Comparison of ENCODE assay signal across 19 cellular contexts in the genomic region with DNA sequence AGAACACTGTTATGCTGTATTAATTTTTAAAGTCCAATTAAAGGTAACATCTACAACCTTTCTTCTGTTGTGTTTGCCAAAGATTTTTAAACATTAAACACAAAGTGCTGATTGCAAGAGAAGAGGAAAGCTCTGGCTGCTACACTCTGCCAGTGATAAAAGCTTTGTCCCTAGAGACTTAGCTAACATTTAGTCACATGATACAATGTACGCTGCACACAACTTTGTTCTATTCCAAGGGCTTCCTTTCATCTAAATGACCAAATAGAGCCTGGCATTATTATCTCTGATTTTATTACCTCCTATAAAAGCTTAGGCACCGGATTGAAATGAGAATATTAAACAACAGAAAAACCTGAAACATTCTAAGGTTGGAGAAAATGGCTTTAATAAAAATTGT.
DNase-seq lines count a peak whose midpoint lies in the region; ATAC-seq, FAIRE-seq and TF ChIP-seq lines count a peak whose summit lies in the region.
"Had no signal": no experiment of that assay in that cellular context is flagged by ENCODE, and none has a peak within 500 bp of the region (broad histone marks: within the 10 kb centered on the region; RNA-seq: fewer than 3 reads in every experiment).

No MANE protein-coding gene starts in this region.

- H3K9ac ChIP-seq in Loucy (ENCODE audit: low read depth, low read length, poor library complexity, severe bottlenecking) = no peak overlapping the region
- no peak overlapping the region for H3K9ac ChIP-seq in SK-N-MC (ENCODE audit: insufficient read length)
- H3K9ac ChIP-seq in HepG2 (ENCODE audit: insufficient read depth, low read depth, low read length) = no peak overlapping the region

- FAIRE-seq in HepG2 (lab: Jason Lieb, UNC) = no peak
- FAIRE-seq: astrocyte, TTC549 had no signal

- H3K27me3 ChIP-seq in BE2C = no peaks in the 10 kb centered on the region
- no peaks in the 10 kb centered on the region for H3K27me3 ChIP-seq in Loucy (ENCODE audit: insufficient read depth, low read length, poor library complexity, severe bottlenecking)
- H3K27me3 ChIP-seq in HepG2 (ENCODE audit: control insufficient read depth in 1 of 2, insufficient read depth in 2 of 2, low read length in 2 of 2) = no peaks in the 10 kb centered on the region
- H3K27me3 ChIP-seq: gastrocnemius medialis, tibial nerve had no signal

- H3F3A ChIP-seq in Loucy (ENCODE audit: low read depth) = peaks cover 9% of the 10 kb centered on the region

- BruUV-seq in HepG2 (replicated peaks; lab: Mats Ljungman, UMichigan) = no TSS peak

- in situ Hi-C loops in HepG2 (cut with HindIII; ENCODE audit: extremely low pct_ligation_motif_present, low pct_unique_long_range_greater_than_20kb) = no loop called here

- no peaks in the 10 kb centered on the region for H3K79me2 ChIP-seq in Loucy (ENCODE audit: insufficient read depth, low read length)
- no peaks in the 10 kb centered on the region for H3K79me2 ChIP-seq in HepG2 (ENCODE audit: insufficient read depth, low read length)

- ATAC-seq in HepG2 (peak; percentile 57), HG02763 (IDR thresholded peaks at IDR 0.05; ENCODE audit: unreplicated experiment) (no peak), HG03108 (IDR thresholded peaks at IDR 0.05; ENCODE audit: unreplicated experiment) (no peak), left ventricle myocardium superior (no peak)
- no peak for ATAC-seq in natural killer cell treated with Interleukin-12 subunit alpha and Interleukin-12 subunit beta and Interleukin-15 and Interleukin-18, amount 100 ng/mL, for 72 hours
- ATAC-seq: gastrocnemius medialis, psoas muscle had no signal

- H3K27ac ChIP-seq in SK-N-MC = 0 out of 2 replicates have a peak overlapping the region, but pooled peaks have one; percentile 13
- no peak overlapping the region for H3K27ac ChIP-seq in HepG2 (ENCODE audit: extremely low read length, insufficient read depth, low read length)
- H3K27ac ChIP-seq: gastrocnemius medialis, psoas muscle, tibial nerve had no signal

- H3K4me1 Mint-ChIP-seq in natural killer cell treated with Interleukin-12 subunit alpha and Interleukin-12 subunit beta and Interleukin-15 and Interleukin-18, amount 100 ng/mL, for 72 hours (ENCODE audit: low read depth in 2 of 2) = no peaks in the 10 kb centered on the region
- H3K4me1 Mint-ChIP-seq: immature natural killer cell had no signal

- TF ChIP-seq CTCF in BE2C (IDR thresholded peaks at IDR 0.05; ENCODE audit: low read depth, low read length) = no peak
- TF ChIP-seq CTCF in Loucy (conservative IDR thresholded peaks at IDR 0.05; ENCODE audit: low read length) = no peak
- TF ChIP-seq CTCF in HepG2 (CRISPR knock-in tag; IDR thresholded peaks at IDR 0.05) = no peak

- H3K9me2 ChIP-seq in Loucy (replicated peaks; ENCODE audit: low read depth, low read length) = no peaks in the 10 kb centered on the region

- H3K4me3 ChIP-seq in BE2C (ENCODE audit: low read depth, low read length) = peak overlapping the region; percentile 17; the same call in 1 of the 2 replicates
- H3K4me3 ChIP-seq in Loucy (ENCODE audit: low read length, poor library complexity, severe bottlenecking) = peak overlapping the region; percentile 45
- no peak overlapping the region for H3K4me3 ChIP-seq in SK-N-MC
- no peak overlapping the region for H3K4me3 ChIP-seq in HepG2 (replicated peaks in 1 of 3; ENCODE audit: insufficient read depth in 1 of 3, low read depth in 2 of 3, low read length in 3 of 3)
- H3K4me3 ChIP-seq: gastrocnemius medialis, psoas muscle, tibial nerve had no signal

- H3K4me2 ChIP-seq in Loucy (ENCODE audit: low read depth, low read length, poor library complexity, severe bottlenecking) (peak overlapping the region; percentile 68), HepG2 (ENCODE audit: low read depth, low read length) (no peak overlapping the region)

- peaks cover 6% of the 10 kb centered on the region for H3K4me1 ChIP-seq in BE2C
- H3K4me1 ChIP-seq in Loucy (ENCODE audit: insufficient read depth, low read length, poor library complexity, severe bottlenecking) = peaks cover 11% of the 10 kb centered on the region
- H3K4me1 ChIP-seq in HepG2 (ENCODE audit: insufficient read depth, low read length) = peaks cover 10% of the 10 kb centered on the region
- H3K4me1 ChIP-seq: gastrocnemius medialis, psoas muscle, tibial nerve had no signal

- no peaks in the 10 kb centered on the region for H4K20me1 ChIP-seq in Loucy (ENCODE audit: insufficient read depth, low read length, poor library complexity, severe bottlenecking)
- no peaks in the 10 kb centered on the region for H4K20me1 ChIP-seq in HepG2 (ENCODE audit: insufficient read depth, low read length)

- no peaks in the 10 kb centered on the region for H3K36me3 Mint-ChIP-seq in natural killer cell treated with Interleukin-12 subunit alpha and Interleukin-12 subunit beta and Interleukin-15 and Interleukin-18, amount 100 ng/mL, for 72 hours
- H3K36me3 Mint-ChIP-seq: immature natural killer cell had no signal

- TF ChIP-seq RAD21 in HepG2 (CRISPR knock-in tag; IDR thresholded peaks at IDR 0.05) = no peak

- peak; percentile 18 for DNase-seq in BE2C
- peak; percentile 10 for DNase-seq in SK-N-MC (ENCODE audit: low read depth, low spot score)
- DNase-seq in HepG2 (ENCODE audit: low spot score) = peak; percentile 53
- no peak for DNase-seq in natural killer cell treated with Interleukin-12 subunit alpha and Interleukin-12 subunit beta and Interleukin-15 and Interleukin-18, amount 100 ng/mL, for 72 hours (ENCODE audit: low spot score)
- no peak for DNase-seq in left ventricle myocardium superior
- DNase-seq: activated gamma-delta T cell; gastrocnemius medialis; immature natural killer cell; NCI-H1048; NCI-H774; psoas muscle; Right ventricle myocardium superior; stimulated activated CD4-positive, alpha-beta T cell treated with anti-CD3 and anti-CD28 coated beads, Interleukin-2, amount 100 ng/mL, for 24 hours had no signal

- TF ChIP-seq EP300 in HepG2 (IDR thresholded peaks at IDR 0.05; ENCODE audit: low read depth in 2 of 2, low read length in 2 of 2) = no peak
- no peak for TF ChIP-seq EP300 in HepG2 (CRISPR knock-in tag; IDR thresholded peaks at IDR 0.05; ENCODE audit: borderline replicate concordance)

- no peaks in the 10 kb centered on the region for H3K9me3 ChIP-seq in BE2C
- no peaks in the 10 kb centered on the region for H3K9me3 ChIP-seq in Loucy (ENCODE audit: insufficient read depth, low read depth, low read length)
- H3K9me3 ChIP-seq in SK-N-MC (ENCODE audit: low read depth, low read length) = no peaks in the 10 kb centered on the region
- H3K9me3 ChIP-seq in HepG2 (ENCODE audit: low read length) = no peaks in the 10 kb centered on the region
- H3K9me3 ChIP-seq: gastrocnemius medialis, psoas muscle, tibial nerve had no signal

- 47% methylated on average over 2 of the region's 2 CpGs for WGBS in HepG2 (ENCODE audit: low lambda C conversion rate)

- CTCF ChIA-PET in HepG2 (lab: Yijun Ruan, JAX; ENCODE audit: low intra/inter-chr PET ratio, low total read pairs) = no interaction called here

- no peak overlapping the region for H3K4me3 Mint-ChIP-seq in natural killer cell treated with Interleukin-12 subunit alpha and Interleukin-12 subunit beta and Interleukin-15 and Interleukin-18, amount 100 ng/mL, for 72 hours
- H3K4me3 Mint-ChIP-seq: immature natural killer cell had no signal

- no peaks in the 10 kb centered on the region for H3K9me3 Mint-ChIP-seq in natural killer cell treated with Interleukin-12 subunit alpha and Interleukin-12 subunit beta and Interleukin-15 and Interleukin-18, amount 100 ng/mL, for 72 hours
- H3K9me3 Mint-ChIP-seq: immature natural killer cell had no signal

- POLR2A ChIA-PET in HepG2 (lab: Yijun Ruan, JAX) = no interaction called here

- no peaks in the 10 kb centered on the region for H3K27me3 Mint-ChIP-seq in natural killer cell treated with Interleukin-12 subunit alpha and Interleukin-12 subunit beta and Interleukin-15 and Interleukin-18, amount 100 ng/mL, for 72 hours

- H3K36me3 ChIP-seq in BE2C (no peaks in the 10 kb centered on the region), Loucy (ENCODE audit: insufficient read depth, low read length) (no peaks in the 10 kb centered on the region), SK-N-MC (ENCODE audit: insufficient read depth, low read length) (no peaks in the 10 kb centered on the region), HepG2 (replicated peaks in 1 of 2; ENCODE audit: control insufficient read depth in 1 of 2, insufficient read depth in 2 of 2, low read length in 2 of 2) (no peaks in the 10 kb centered on the region)
- H3K36me3 ChIP-seq: gastrocnemius medialis, tibial nerve had no signal

- no peak for TF ChIP-seq POLR2A in HepG2 (IDR thresholded peaks at IDR 0.05; ENCODE audit: insufficient read depth in 1 of 2, low read depth in 2 of 2, low read length in 2 of 2)

- intact Hi-C loops in HepG2 (cut with micrococcal nuclease; ENCODE audit: unreplicated experiment) (no loop called here), left ventricle myocardium superior (cut with micrococcal nuclease) (no loop called here)

- H2AFZ ChIP-seq in Loucy (ENCODE audit: low read length) (no peak overlapping the region), HepG2 (ENCODE audit: low read length) (no peak overlapping the region)

- no peak overlapping the region for H3K27ac Mint-ChIP-seq in natural killer cell treated with Interleukin-12 subunit alpha and Interleukin-12 subunit beta and Interleukin-15 and Interleukin-18, amount 100 ng/mL, for 72 hours
- H3K27ac Mint-ChIP-seq: immature natural killer cell had no signal

TF ChIP-seq in HepG2, 621 proteins besides CTCF, POLR2A, EP300 and RAD21 (continues in another document):
- TF ChIP-seq RAD51 (IDR thresholded peaks at IDR 0.05; ENCODE audit: borderline replicate concordance) = peak; percentile 34; the same call in 1 of the 2 replicates
- TF ChIP-seq, protein P1, sequence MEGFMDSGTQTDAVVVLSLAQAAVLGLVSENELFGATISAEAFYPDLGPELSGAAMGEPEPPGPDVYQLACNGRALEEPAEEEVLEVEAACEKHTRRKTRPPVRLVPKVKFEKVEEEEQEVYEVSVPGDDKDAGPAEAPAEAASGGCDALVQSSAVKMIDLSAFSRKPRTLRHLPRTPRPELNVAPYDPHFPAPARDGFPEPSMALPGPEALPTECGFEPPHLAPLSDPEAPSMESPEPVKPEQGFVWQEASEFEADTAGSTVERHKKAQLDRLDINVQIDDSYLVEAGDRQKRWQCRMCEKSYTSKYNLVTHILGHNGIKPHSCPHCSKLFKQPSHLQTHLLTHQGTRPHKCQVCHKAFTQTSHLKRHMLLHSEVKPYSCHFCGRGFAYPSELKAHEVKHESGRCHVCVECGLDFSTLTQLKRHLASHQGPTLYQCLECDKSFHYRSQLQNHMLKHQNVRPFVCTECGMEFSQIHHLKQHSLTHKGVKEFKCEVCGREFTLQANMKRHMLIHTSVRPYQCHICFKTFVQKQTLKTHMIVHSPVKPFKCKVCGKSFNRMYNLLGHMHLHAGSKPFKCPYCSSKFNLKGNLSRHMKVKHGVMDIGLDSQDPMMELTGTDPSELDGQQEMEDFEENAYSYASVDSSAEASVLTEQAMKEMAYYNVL (CRISPR knock-in tag; IDR thresholded peaks at IDR 0.05; ENCODE audit: borderline replicate concordance) = no peak

Comparison
In these comparisons a context has a peak if more than half of its experiments do, and no peak if none do; other contexts are left out.
1. DNase-seq: peak in BE2C (single experiment), SK-N-MC (single experiment) and HepG2 (single experiment); none in natural killer cell treated with Interleukin-12 subunit alpha and Interleukin-12 subunit beta and Interleukin-15 and Interleukin-18, amount 100 ng/mL, for 72 hours (single experiment) and left ventricle myocardium superior (single experiment).
2. H3K4me3 ChIP-seq: peak in BE2C (single experiment) and Loucy (single experiment); none in SK-N-MC (single experiment) and HepG2 (0 of 3).